Comparison of ENCODE assay signal across 1 cellular context in genomic region chr18:9934274-9934673, GRCh38.
TF ChIP-seq lines count a peak whose summit lies in the region.

No MANE protein-coding gene starts in this region.

TF ChIP-seq in WTC11, 78 proteins besides CTCF, POLR2A, EP300 and RAD21 (continued from another document):
- TF ChIP-seq AR (CRISPR knock-in tag; IDR thresholded peaks at IDR 0.05) = no peak
- TF ChIP-seq NFYB (CRISPR knock-in tag; conservative IDR thresholded peaks at IDR 0.05; ENCODE audit: low read depth) = no peak
- no peak for TF ChIP-seq OVOL2 (CRISPR knock-in tag; IDR thresholded peaks at IDR 0.05; ENCODE audit: borderline replicate concordance)
- TF ChIP-seq SMAD4 (CRISPR knock-in tag; IDR thresholded peaks at IDR 0.05) = no peak
- TF ChIP-seq GTF2I (CRISPR knock-in tag; conservative IDR thresholded peaks at IDR 0.05) = no peak
- no peak for TF ChIP-seq ELF4 (CRISPR knock-in tag; IDR thresholded peaks at IDR 0.05; ENCODE audit: low read depth)
- no peak for TF ChIP-seq NFATC4 (CRISPR knock-in tag; IDR thresholded peaks at IDR 0.05)
- no peak for TF ChIP-seq ATF3 (CRISPR knock-in tag; conservative IDR thresholded peaks at IDR 0.05)
- TF ChIP-seq ATF2 (CRISPR knock-in tag; IDR thresholded peaks at IDR 0.05; ENCODE audit: borderline replicate concordance, low read depth) = no peak
- TF ChIP-seq KAT7 (CRISPR knock-in tag; IDR thresholded peaks at IDR 0.05; ENCODE audit: borderline replicate concordance) = no peak
- TF ChIP-seq HMGA2 (CRISPR knock-in tag; IDR thresholded peaks at IDR 0.05) = no peak
- no peak for TF ChIP-seq NFE2L1 (CRISPR knock-in tag; IDR thresholded peaks at IDR 0.05)
- no peak for TF ChIP-seq NR3C1 (CRISPR knock-in tag; conservative IDR thresholded peaks at IDR 0.05; ENCODE audit: low read depth)
- no peak for TF ChIP-seq MXD4 (CRISPR knock-in tag; IDR thresholded peaks at IDR 0.05; ENCODE audit: borderline replicate concordance)
